ENCODE assay signal across 8 cellular contexts in genomic region chr4:177308842-177309524, GRCh38. TPM values are rescaled to one million over a fixed set of nuclear protein-coding genes. Genes with fewer than 3 reads are reported as not detected.
DNase-seq lines count a peak whose midpoint lies in the region; ATAC-seq, FAIRE-seq and TF ChIP-seq lines count a peak whose summit lies in the region.

No MANE protein-coding gene starts in this region.

- no peaks in the 10 kb centered on the region for H3K27me3 ChIP-seq in right atrium auricular region
- H3K27me3 ChIP-seq in thymus (ENCODE audit: control insufficient read depth, insufficient read depth) = no peaks in the 10 kb centered on the region

- WGBS in thymus = 7% methylated on average over 8 of the region's 8 CpGs

- H3K36me3 ChIP-seq in right atrium auricular region (no peaks in the 10 kb centered on the region), thymus (ENCODE audit: control insufficient read depth, insufficient read depth) (no peaks in the 10 kb centered on the region)

- peak overlapping the region; percentile 65 to 79 for H3K27ac Mint-ChIP-seq in T-cell

- TF ChIP-seq CTCF in right atrium auricular region (IDR thresholded peaks at IDR 0.05) = no peak

- H3K4me3 ChIP-seq in right atrium auricular region (peak overlapping the region; percentile 34 to 62), thymus (ENCODE audit: low read length) (peak overlapping the region; percentile 95)

- H3K36me3 Mint-ChIP-seq in activated T-cell treated with anti-CD3 and anti-CD28 coated beads, Interleukin-2, amount 50 U/mL, for 4 hours (ENCODE audit: insufficient read depth) = no peaks in the 10 kb centered on the region
- no peaks in the 10 kb centered on the region for H3K36me3 Mint-ChIP-seq in T-cell

- peaks cover 0 to 18% of the 10 kb centered on the region in 2 donors for H3K4me1 ChIP-seq in right atrium auricular region
- peaks cover 11% of the 10 kb centered on the region for H3K4me1 ChIP-seq in thymus (ENCODE audit: control insufficient read depth, insufficient read depth, low read length)

- peaks cover 18% of the 10 kb centered on the region for H3K4me1 Mint-ChIP-seq in activated T-cell treated with anti-CD3 and anti-CD28 coated beads, Interleukin-2, amount 50 U/mL, for 4 hours (ENCODE audit: low read depth)
- H3K4me1 Mint-ChIP-seq in T-cell = peaks cover 17 to 33% (median 23%) of the 10 kb centered on the region in 3 donors

- ATAC-seq in activated T-cell treated with anti-CD3 and anti-CD28 coated beads, Interleukin-2, amount 50 U/mL, for 4 hours = peak; percentile 31 to 54
- peak; percentile 14 to 59 (median 18) for ATAC-seq in T-cell (replicated peaks in 1 of 4)

- no peaks in the 10 kb centered on the region for H3K9me3 ChIP-seq in right atrium auricular region
- H3K9me3 ChIP-seq in thymus (ENCODE audit: control insufficient read depth) = no peaks in the 10 kb centered on the region

- no peaks in the 10 kb centered on the region for H3K27me3 Mint-ChIP-seq in activated T-cell treated with anti-CD3 and anti-CD28 coated beads, Interleukin-2, amount 50 U/mL, for 4 hours (ENCODE audit: low read depth)
- no peaks in the 10 kb centered on the region for H3K27me3 Mint-ChIP-seq in T-cell

- FAIRE-seq in urothelium cell line (lab: Jason Lieb, UNC) = no peak

- peak overlapping the region; percentile 90 for H3K4me3 Mint-ChIP-seq in activated T-cell treated with anti-CD3 and anti-CD28 coated beads, Interleukin-2, amount 50 U/mL, for 4 hours
- peak overlapping the region; percentile 80 to 93 (median 88) for H3K4me3 Mint-ChIP-seq in T-cell

- H3K9me3 Mint-ChIP-seq in activated T-cell treated with anti-CD3 and anti-CD28 coated beads, Interleukin-2, amount 50 U/mL, for 4 hours = no peaks in the 10 kb centered on the region
- H3K9me3 Mint-ChIP-seq in T-cell = no peaks in the 10 kb centered on the region

- H3K27ac ChIP-seq in right atrium auricular region = peak overlapping the region; percentile 1 to 26
- peak overlapping the region; percentile 98 for H3K27ac ChIP-seq in thymus (ENCODE audit: low read depth)

- no peak for DNase-seq in activated T-cell treated with anti-CD3 and anti-CD28 coated beads, Interleukin-2, amount 50 U/mL, for 4 hours
- no peak for DNase-seq in activated T-cell treated with anti-CD3 and anti-CD28 coated beads for 4 hours
- DNase-seq in T-cell = peak in 2 of 34 experiments; percentile 2 to 13
- DNase-seq in right atrium auricular region (ENCODE audit: low spot score) = no peak
- DNase-seq in urothelium cell line (ENCODE audit: low spot score) = no peak
- DNase-seq in NCI-H1436 treated with DMSO at 0.1 percent for 48 hours (lab: John Stamatoyannopoulos, UW) = no peak
- DNase-seq in mesenteric fat pad (ENCODE audit: low spot score) = no peak

- POLR2A ChIA-PET in T-cell (lab: Charles Lee) = interaction anchor here (0.5 to 0.7 kb wide), 4 partner anchors 11 to 985 kb away, joined by 3 to 4 read pairs (median 3); no protein-coding TSS in a partner anchor

- CTCF ChIA-PET in T-cell (lab: Charles Lee) = interaction anchor here (0.6 to 2.6 kb wide), 10 partner anchors 9 to 177 kb away, joined by 3 to 13 read pairs (median 6); partner anchors contain the start of gene AGA (in 1 of the 2)

RNA-seq across cellular contexts. Expression of gene NEIL3, which starts 0.7 kb away (rescaled TPM):
- 1 to 10 TPM in 1 of 3 donors, under 1 TPM in 2; 0.58 to 1.2 (median 0.79) TPM for total RNA-seq in activated T-cell treated with anti-CD3 and anti-CD28 coated beads, Interleukin-2, amount 50 U/mL, for 4 hours
- total RNA-seq in T-cell = under 1 TPM; 0.25 to 0.90 (median 0.44) TPM
- under 1 TPM in 1 of 2 donors, not detected in 1; 0.52 TPM for total RNA-seq in right atrium auricular region
- 3.6 TPM for polyA plus RNA-seq in thymus
- total RNA-seq in mesenteric fat pad = 0.32 TPM
